ENCODE assay signal across 1 cellular context in genomic region chr7:33750177-33750576, GRCh38.
A peak's percentile ranks its signal among the peaks of the same experiment; 100 is the strongest.
TF ChIP-seq lines count a peak whose summit lies in the region.

No MANE protein-coding gene starts in this region.

TF ChIP-seq in GM12878, 131 proteins besides CTCF, POLR2A, EP300 and RAD21 (continued from another document):
- TF ChIP-seq ZBTB11 (CRISPR knock-in tag; IDR thresholded peaks at IDR 0.05): no peak
- TF ChIP-seq ZBED1 (IDR thresholded peaks at IDR 0.05; ENCODE audit: borderline replicate concordance): no peak
- TF ChIP-seq KAT2A (conservative IDR thresholded peaks at IDR 0.05; ENCODE audit: control insufficient read depth, low read depth, low read length): no peak
- TF ChIP-seq NRF1 (conservative IDR thresholded peaks at IDR 0.05; ENCODE audit: low read depth, low read length): no peak
- no peak for TF ChIP-seq REST (IDR thresholded peaks at IDR 0.05; ENCODE audit: low read depth, low read length)
- TF ChIP-seq NR2C1 (IDR thresholded peaks at IDR 0.05): no peak
- TF ChIP-seq IRF5 (IDR thresholded peaks at IDR 0.05; ENCODE audit: borderline replicate concordance): no peak
- TF ChIP-seq BCLAF1 (IDR thresholded peaks at IDR 0.05): no peak
- peak; percentile 54; the same call in 1 of the 2 replicates for TF ChIP-seq MTA2 (IDR thresholded peaks at IDR 0.05; ENCODE audit: low read depth)
- no peak for TF ChIP-seq KLF5 (IDR thresholded peaks at IDR 0.05; ENCODE audit: partially characterized antibody)
- TF ChIP-seq NR2F1 (conservative IDR thresholded peaks at IDR 0.05): no peak
- TF ChIP-seq ZNF207 (IDR thresholded peaks at IDR 0.05; ENCODE audit: borderline replicate concordance): no peak
- TF ChIP-seq ZNF384 (IDR thresholded peaks at IDR 0.05; ENCODE audit: borderline replicate concordance, low read depth, low read length): peak; percentile 86
- TF ChIP-seq MEF2B (IDR thresholded peaks at IDR 0.05; ENCODE audit: partially characterized antibody, poor library complexity, severe bottlenecking): peak; percentile 67
- no peak for TF ChIP-seq ZZZ3 (IDR thresholded peaks at IDR 0.05; ENCODE audit: control insufficient read depth, insufficient read length, low read depth)
- TF ChIP-seq MTA3 (IDR thresholded peaks at IDR 0.05; ENCODE audit: borderline replicate concordance, low read length): no peak
- no peak for TF ChIP-seq ATF3 (IDR thresholded peaks at IDR 0.05; ENCODE audit: borderline replicate concordance, extremely low read depth, low read depth, low read length)
- TF ChIP-seq SRF (IDR thresholded peaks at IDR 0.05; ENCODE audit: low read depth in 2 of 2, low read length in 2 of 2): no peak
- TF ChIP-seq EGR1 (IDR thresholded peaks at IDR 0.05; ENCODE audit: borderline replicate concordance in 1 of 2, low read depth in 2 of 2, low read length in 2 of 2): no peak
- TF ChIP-seq RELA (IDR thresholded peaks at IDR 0.05; ENCODE audit: borderline replicate concordance, partially characterized antibody): no peak
- peak; percentile 33 to 56; a peak in 1 of 4 replicates for TF ChIP-seq IKZF2 (IDR thresholded peaks at IDR 0.05)
